In genomic region chr2:84077504-84077903, GRCh38 we compare ENCODE assay signal across 8 cellular contexts.
DNase-seq lines count a peak whose midpoint lies in the region; ATAC-seq, FAIRE-seq and TF ChIP-seq lines count a peak whose summit lies in the region.

No MANE protein-coding gene starts in this region.

- no peaks in the 10 kb centered on the region for H4K20me1 ChIP-seq in HepG2 (ENCODE audit: insufficient read depth, low read length)

- no peak overlapping the region for H3K27ac ChIP-seq in HepG2 (ENCODE audit: extremely low read length, insufficient read depth, low read length)

- no peaks in the 10 kb centered on the region for H3K9me3 ChIP-seq in HepG2 (ENCODE audit: low read length)

- intact Hi-C loops in HepG2 (cut with micrococcal nuclease; ENCODE audit: unreplicated experiment) = loop anchor here (1.0 to 5.0 kb wide), 2 partner anchors 55 to 225 kb away; no protein-coding TSS in a partner anchor

- H3K79me2 ChIP-seq in HepG2 (ENCODE audit: insufficient read depth, low read length) = no peaks in the 10 kb centered on the region

- no peak for FAIRE-seq in HepG2 (lab: Jason Lieb, UNC)

- no peaks in the 10 kb centered on the region for H3K27me3 ChIP-seq in HepG2 (ENCODE audit: control insufficient read depth in 1 of 2, insufficient read depth in 2 of 2, low read length in 2 of 2)

- no peak overlapping the region for H3K4me3 ChIP-seq in HepG2 (replicated peaks in 1 of 3; ENCODE audit: insufficient read depth in 1 of 3, low read depth in 2 of 3, low read length in 3 of 3)

- BruUV-seq in HepG2 (replicated peaks; lab: Mats Ljungman, UMichigan) = no TSS peak

- no peak overlapping the region for H2AFZ ChIP-seq in HepG2 (ENCODE audit: low read length)

- POLR2A ChIA-PET in HepG2 (lab: Yijun Ruan, JAX) = no interaction called here

- no peaks in the 10 kb centered on the region for H3K36me3 ChIP-seq in HepG2 (replicated peaks in 1 of 2; ENCODE audit: control insufficient read depth in 1 of 2, insufficient read depth in 2 of 2, low read length in 2 of 2)

- TF ChIP-seq EP300 in HepG2 (IDR thresholded peaks at IDR 0.05; ENCODE audit: low read depth in 2 of 2, low read length in 2 of 2) (no peak), HepG2 (CRISPR knock-in tag; IDR thresholded peaks at IDR 0.05; ENCODE audit: borderline replicate concordance) (no peak)

- in situ Hi-C loops in HepG2 (cut with HindIII; ENCODE audit: extremely low pct_ligation_motif_present, low pct_unique_long_range_greater_than_20kb) = no loop called here

- CTCF ChIA-PET in HepG2 (lab: Yijun Ruan, JAX; ENCODE audit: low intra/inter-chr PET ratio, low total read pairs) = interaction anchor here (2.3 kb wide), 1 partner anchor 55 kb away, joined by 11 read pairs; no protein-coding TSS in a partner anchor

- peak; percentile 57 for TF ChIP-seq CTCF in HepG2 (CRISPR knock-in tag; IDR thresholded peaks at IDR 0.05)

- no peak for TF ChIP-seq RAD21 in HepG2 (CRISPR knock-in tag; IDR thresholded peaks at IDR 0.05)

- DNase-seq in NCI-H510A treated with DMSO at 0.1 percent for 48 hours (lab: John Stamatoyannopoulos, UW) (peak; percentile 43), NCI-H510A (lab: John Stamatoyannopoulos, UW) (no peak), KG1 (lab: John Stamatoyannopoulos, UW) (peak; percentile 1), SKM-1 treated with dmso at 0.1 percent for 144 hours (lab: John Stamatoyannopoulos, UW; ENCODE audit: unreplicated experiment) (peak; percentile 26), HepG2 (ENCODE audit: low spot score) (peak; percentile 20), AG20443 (ENCODE audit: low spot score) (no peak), T-helper 1 cell (no peak), HCEC 1CT (no peak)

- WGBS in HepG2 (ENCODE audit: low lambda C conversion rate) = 22% methylated on average over 2 of the region's 2 CpGs

- ATAC-seq in HepG2 = peak; percentile 79

- no peak for TF ChIP-seq POLR2A in HepG2 (IDR thresholded peaks at IDR 0.05; ENCODE audit: insufficient read depth in 1 of 2, low read depth in 2 of 2, low read length in 2 of 2)

- no peak overlapping the region for H3K9ac ChIP-seq in HepG2 (ENCODE audit: insufficient read depth, low read depth, low read length)

- no peak overlapping the region for H3K4me2 ChIP-seq in HepG2 (ENCODE audit: low read depth, low read length)

- no peaks in the 10 kb centered on the region for H3K4me1 ChIP-seq in HepG2 (ENCODE audit: insufficient read depth, low read length)

TF ChIP-seq in HepG2, 621 proteins besides CTCF, POLR2A, EP300 and RAD21:
- TF ChIP-seq ARID3A (IDR thresholded peaks at IDR 0.05; ENCODE audit: low read depth, low read length) = peak; percentile 87
- no peak for TF ChIP-seq ZNF350 (CRISPR knock-in tag; IDR thresholded peaks at IDR 0.05; ENCODE audit: borderline replicate concordance, low read depth)
- no peak for TF ChIP-seq ZMAT5 (CRISPR knock-in tag; IDR thresholded peaks at IDR 0.05; ENCODE audit: borderline replicate concordance, low read depth)
- peak; percentile 58 for TF ChIP-seq STAG1 (CRISPR knock-in tag; IDR thresholded peaks at IDR 0.05)
TF ChIP-seq in HepG2: peak in this region for 2.

Comparison
In these comparisons a context has a peak if more than half of its experiments do, and no peak if none do; other contexts are left out.
1. DNase-seq: peak in NCI-H510A treated with DMSO at 0.1 percent for 48 hours (single experiment), KG1 (single experiment), SKM-1 treated with dmso at 0.1 percent for 144 hours (single experiment) and HepG2 (single experiment); none in NCI-H510A (single experiment), AG20443 (single experiment), T-helper 1 cell (0 of 5) and HCEC 1CT (single experiment).